In the genomic region with DNA sequence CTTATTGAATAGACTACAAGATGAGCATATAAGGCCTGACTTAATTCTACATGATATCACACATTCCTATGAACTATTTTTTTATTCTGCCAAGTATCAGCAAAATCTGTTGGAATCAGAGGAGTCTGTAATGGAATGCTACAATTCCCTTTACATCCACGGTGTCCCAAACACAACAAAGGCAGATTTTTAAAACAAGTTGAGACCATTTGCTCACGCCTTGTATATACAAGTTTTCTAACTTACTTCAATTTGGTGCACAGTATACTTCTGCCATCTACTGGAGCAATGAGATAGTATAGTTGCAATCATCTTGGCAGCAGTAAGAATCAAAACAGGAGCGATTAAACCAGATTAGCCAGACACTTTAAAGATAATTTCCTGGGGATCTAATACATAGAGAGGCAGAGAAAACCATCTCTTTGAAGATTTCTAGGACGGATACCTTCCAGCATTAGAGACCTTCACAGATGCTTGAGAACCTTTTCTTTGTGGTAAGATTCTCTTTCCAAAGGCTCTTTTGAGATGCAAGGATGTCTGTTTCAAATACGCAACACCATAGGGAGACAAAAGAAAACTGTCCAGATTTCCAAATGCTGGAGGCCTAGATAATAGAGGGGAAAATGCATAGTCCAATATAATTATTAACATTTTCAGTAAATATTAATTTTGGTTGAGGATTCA, we compare ENCODE assay signal across 9 cellular contexts.
DNase-seq lines count a peak whose midpoint lies in the region; ATAC-seq and TF ChIP-seq lines count a peak whose summit lies in the region.
"Had no signal": no experiment of that assay in that cellular context is flagged by ENCODE, and none has a peak within 500 bp of the region (broad histone marks: within the 10 kb centered on the region; RNA-seq: fewer than 3 reads in every experiment).

No MANE protein-coding gene starts in this region.

- ATAC-seq in HG02870 (IDR thresholded peaks at IDR 0.05; ENCODE audit: unreplicated experiment) (peak; percentile 62), GM19395 (IDR thresholded peaks at IDR 0.05; ENCODE audit: unreplicated experiment) (no peak), upper lobe of left lung (ENCODE audit: low FRiP score in 2 of 2) (no peak)
- ATAC-seq: activated naive CD4-positive, alpha-beta T cell treated with anti-CD3 and anti-CD28 coated beads, Interleukin-2, amount 50 U/mL, for 72 hours had no signal

- H3K27me3 Mint-ChIP-seq in CD14-positive monocyte (ENCODE audit: low read depth in 3 of 3): peaks cover 0 to 2% (median 0%) of the 10 kb centered on the region in 3 donors

- no peaks in the 10 kb centered on the region for H3K27me3 ChIP-seq in Peyer's patch
- no peaks in the 10 kb centered on the region for H3K27me3 ChIP-seq in upper lobe of left lung

- no peak overlapping the region for H3K27ac Mint-ChIP-seq in CD14-positive monocyte
- H3K27ac Mint-ChIP-seq: activated naive CD4-positive, alpha-beta T cell treated with anti-CD3 and anti-CD28 coated beads, Interleukin-2, amount 50 U/mL, for 72 hours had no signal

- TF ChIP-seq POLR2A in Peyer's patch (IDR thresholded peaks at IDR 0.05) (no peak), upper lobe of left lung (IDR thresholded peaks at IDR 0.05) (no peak)

- H3K9me3 Mint-ChIP-seq in CD14-positive monocyte: peaks cover 0 to 2% (median 0%) of the 10 kb centered on the region in 7 donors

- TF ChIP-seq CTCF in CD14-positive monocyte (IDR thresholded peaks at IDR 0.05) (no peak), Peyer's patch (IDR thresholded peaks at IDR 0.05) (no peak), upper lobe of left lung (IDR thresholded peaks at IDR 0.05) (no peak)

- H3K9ac ChIP-seq in SK-N-MC (ENCODE audit: insufficient read length): no peak overlapping the region

- DNase-seq in DMS114 treated with DMSO at 0.1 percent for 48 hours (lab: John Stamatoyannopoulos, UW; ENCODE audit: unreplicated experiment) (peak; percentile 2), SK-N-MC (ENCODE audit: low read depth, low spot score) (peak; percentile 44), kidney tubule cell (ENCODE audit: low spot score) (peak; percentile 10), CD14-positive monocyte (ENCODE audit: low spot score) (no peak), Peyer's patch (no peak), upper lobe of left lung (no peak)

- TF ChIP-seq EP300 in upper lobe of left lung (IDR thresholded peaks at IDR 0.05): no peak

- no peak overlapping the region for H3K27ac ChIP-seq in SK-N-MC
- H3K27ac ChIP-seq in Peyer's patch: no peak overlapping the region
- H3K27ac ChIP-seq in upper lobe of left lung: no peak overlapping the region

- H3K4me3 ChIP-seq in SK-N-MC: no peak overlapping the region
- no peak overlapping the region for H3K4me3 ChIP-seq in Peyer's patch
- no peak overlapping the region for H3K4me3 ChIP-seq in upper lobe of left lung

- H3K4me1 Mint-ChIP-seq in CD14-positive monocyte: no peaks in the 10 kb centered on the region

- H3K9me3 ChIP-seq in SK-N-MC (ENCODE audit: low read depth, low read length) (no peaks in the 10 kb centered on the region), Peyer's patch (no peaks in the 10 kb centered on the region), upper lobe of left lung (no peaks in the 10 kb centered on the region)

- no peaks in the 10 kb centered on the region for H3K4me1 ChIP-seq in Peyer's patch
- H3K4me1 ChIP-seq in upper lobe of left lung: no peaks in the 10 kb centered on the region

- H3K36me3 ChIP-seq in SK-N-MC (ENCODE audit: insufficient read depth, low read length) (no peaks in the 10 kb centered on the region), Peyer's patch (no peaks in the 10 kb centered on the region), upper lobe of left lung (no peaks in the 10 kb centered on the region)

- no peak overlapping the region for H3K4me3 Mint-ChIP-seq in CD14-positive monocyte

- WGBS in upper lobe of left lung, 2 donors: 47 to 57% methylated on average over 5 of the region's 5 CpGs

- no peaks in the 10 kb centered on the region for H3K36me3 Mint-ChIP-seq in CD14-positive monocyte
- H3K36me3 Mint-ChIP-seq: activated naive CD4-positive, alpha-beta T cell treated with anti-CD3 and anti-CD28 coated beads, Interleukin-2, amount 50 U/mL, for 72 hours had no signal

- intact Hi-C loops in CD14-positive monocyte (cut with micrococcal nuclease): no loop called here

Comparison
In these comparisons a context has a peak if more than half of its experiments do, and no peak if none do; other contexts are left out.
1. DNase-seq: peak in DMS114 treated with DMSO at 0.1 percent for 48 hours (single experiment), SK-N-MC (single experiment) and kidney tubule cell (single experiment); none in CD14-positive monocyte (single experiment), Peyer's patch (0 of 3) and upper lobe of left lung (0 of 2).